ENCODE assay signal across 9 cellular contexts in genomic region chr15:84761534-84762190, GRCh38. TPM values are rescaled to one million over a fixed set of nuclear protein-coding genes. Genes with fewer than 3 reads are reported as not detected.
DNase-seq lines count a peak whose midpoint lies in the region; ATAC-seq and TF ChIP-seq lines count a peak whose summit lies in the region.
"Had no signal": no experiment of that assay in that cellular context is flagged by ENCODE, and none has a peak within 500 bp of the region (broad histone marks: within the 10 kb centered on the region; RNA-seq: fewer than 3 reads in every experiment).

No MANE protein-coding gene starts in this region.

- H3K36me3 ChIP-seq in mucosa of descending colon (ENCODE audit: low read depth), result no peaks in the 10 kb centered on the region
- H3K36me3 ChIP-seq in SJCRH30, result peaks cover 12% of the 10 kb centered on the region
- H3K36me3 ChIP-seq in stomach, result peaks cover under 1 to 21% (median 21%) of the 10 kb centered on the region in 4 donors

- H3K27ac ChIP-seq in SJCRH30 (no peak overlapping the region), stomach (peak overlapping the region in 1 of 5 donors; percentile 33)

- intact Hi-C loops in mucosa of descending colon (cut with DNase I, micrococcal nuclease), result no loop called here
- intact Hi-C loops in stomach (cut with DNase I; ENCODE audit: low total_unique reads), result no loop called here

- TF ChIP-seq POLR2A in stomach (IDR thresholded peaks at IDR 0.05), result no peak

- H3K9me3 ChIP-seq in mucosa of descending colon (no peaks in the 10 kb centered on the region), SJCRH30 (replicated peaks) (no peaks in the 10 kb centered on the region), stomach (no peaks in the 10 kb centered on the region)

- peak; percentile 58 for ATAC-seq in GM21360 (IDR thresholded peaks at IDR 0.05; ENCODE audit: unreplicated experiment)
- ATAC-seq in mucosa of descending colon, result peak; percentile 14
- ATAC-seq in GM21528 (IDR thresholded peaks at IDR 0.05; ENCODE audit: low FRiP score, unreplicated experiment), result no peak

- WGBS in stomach, 5 donors, result 41 to 48% (median 45%) methylated on average over 4 of the region's 4 CpGs

- H3K27me3 ChIP-seq in SJCRH30 (no peaks in the 10 kb centered on the region), stomach (no peaks in the 10 kb centered on the region)

- H3K4me1 ChIP-seq in mucosa of descending colon (ENCODE audit: low read depth), result peaks cover 56% of the 10 kb centered on the region
- no peaks in the 10 kb centered on the region for H3K4me1 ChIP-seq in SJCRH30
- H3K4me1 ChIP-seq in stomach, result peaks cover 45 to 79% (median 64%) of the 10 kb centered on the region in 4 donors

- TF ChIP-seq EP300 in stomach (IDR thresholded peaks at IDR 0.05), result no peak

- DNase-seq in GM12865 (ENCODE audit: low read depth) (peak; percentile 64), NAMALWA (ENCODE audit: low spot score) (peak; percentile 20), mucosa of descending colon (no peak), AG20443 (ENCODE audit: low spot score) (no peak), SJCRH30 (no peak), stomach (no peak)
- DNase-seq: activated CD4-positive, alpha-beta T cell treated with anti-CD3 and anti-CD28 coated beads, Interleukin-2, amount 50 U/mL, for 48 hours had no signal

- no peak for TF ChIP-seq CTCF in GM12865 (IDR thresholded peaks at IDR 0.05; ENCODE audit: insufficient read depth, low read depth, low read length, missing control alignments)
- no peak for TF ChIP-seq CTCF in mucosa of descending colon (IDR thresholded peaks at IDR 0.05)
- no peak for TF ChIP-seq CTCF in stomach (IDR thresholded peaks at IDR 0.05)

- no peak overlapping the region for H3K4me3 ChIP-seq in GM12865 (ENCODE audit: low read depth, low read length)
- H3K4me3 ChIP-seq in mucosa of descending colon, result no peak overlapping the region
- H3K4me3 ChIP-seq in SJCRH30, result no peak overlapping the region
- no peak overlapping the region for H3K4me3 ChIP-seq in stomach

RNA-seq across cellular contexts. Expression of gene ZNF592, which starts 13.3 kb away (rescaled TPM):
- 10 to 100 TPM; 29.4 to 35.3 (median 33.4) TPM for total RNA-seq in mucosa of descending colon
- total RNA-seq in SJCRH30 (2014; rRNA removed; shearing (Covaris generic)), result 12.6 and 13.0 TPM in 2 replicates
- 10 to 100 TPM in 3 of 5 donors, 1 to 10 TPM in 2; 9.7 to 36.8 (median 19.0) TPM for total RNA-seq in stomach
- 1 to 10 TPM; 3.8 to 5.8 (median 5.0) TPM for polyA plus RNA-seq in stomach

RNA-seq across cellular contexts. Expression of gene SEC11A, which starts 45.7 kb away (rescaled TPM):
- total RNA-seq in mucosa of descending colon (100 to 1,000 TPM; 112 to 143 (median 119) TPM), stomach (100 to 1,000 TPM in 1 of 5 donors, 10 to 100 TPM in 4; 24.3 to 181 (median 37.9) TPM)
- total RNA-seq in SJCRH30 (2014; rRNA removed; shearing (Covaris generic)), result 258 and 277 TPM in 2 replicates
- polyA plus RNA-seq in stomach, result 100 to 1,000 TPM; 108 to 186 (median 165) TPM

RNA-seq across cellular contexts. Expression of gene ALPK3, which starts 55.5 kb away (rescaled TPM):
- total RNA-seq in mucosa of descending colon (10 to 100 TPM in 1 of 3 donors, 1 to 10 TPM in 2; 1.3 to 15.3 (median 1.9) TPM), stomach (10 to 100 TPM in 1 of 5 donors, 1 to 10 TPM in 3, under 1 TPM in 1; 0.58 to 17.9 (median 8.1) TPM)
- total RNA-seq in SJCRH30 (2014; rRNA removed; shearing (Covaris generic)), result 35.9 and 49.9 TPM in 2 replicates
- polyA plus RNA-seq in stomach, result 1 to 10 TPM in 2 of 3 donors, under 1 TPM in 1; 0.76 to 4.7 (median 1.7) TPM

Comparison
In these comparisons a context has a peak if more than half of its experiments do, and no peak if none do; other contexts are left out.
1. DNase-seq: peak in GM12865 (single experiment) and NAMALWA (single experiment); none in mucosa of descending colon (0 of 3), AG20443 (single experiment), SJCRH30 (0 of 2) and stomach (single experiment).